43 cellular contexts compared by ENCODE assay signal in genomic region chr9:32825203-32825602, GRCh38. TPM values are rescaled to one million over a fixed set of nuclear protein-coding genes. Genes with fewer than 3 reads are reported as not detected.
"Had no signal": no experiment of that assay in that cellular context is flagged by ENCODE, and none has a peak within 500 bp of the region (broad histone marks: within the 10 kb centered on the region; RNA-seq: fewer than 3 reads in every experiment).

No MANE protein-coding gene starts in this region.

- H3K36me3 ChIP-seq: adrenal gland, ascending aorta, brain microvascular endothelial cell, breast epithelium, cardiac muscle cell had no signal

- ATAC-seq: activated naive CD4-positive, alpha-beta T cell treated with anti-CD3 and anti-CD28 coated beads, Interleukin-2, amount 50 U/mL, for 72 hours; activated naive CD8-positive, alpha-beta T cell treated with anti-CD3 and anti-CD28 coated beads, Interleukin-2, amount 50 U/mL, for 24 hours; activated T-cell treated with anti-CD3 and anti-CD28 coated beads, Interleukin-2, amount 50 U/mL, for 4 hours; activated T-cell treated with anti-CD3 and anti-CD28 coated beads, Interleukin-2, amount 50 U/mL, for 72 hours; activated T-helper 17 cell treated with anti-CD3 and anti-CD28 coated beads, Interleukin-2, amount 50 U/mL, for 72 hours; body of pancreas had no signal

- H3K4me3 ChIP-seq: adrenal gland, ascending aorta, body of pancreas, breast epithelium, cardiac muscle cell had no signal

- FAIRE-seq: astrocyte, bronchial epithelial cell had no signal

- H3K4me1 Mint-ChIP-seq: activated naive CD4-positive, alpha-beta T cell treated with anti-CD3 and anti-CD28 coated beads, Interleukin-2, amount 10 ng/mL, durations not matched to agents 7 days and 5 days; activated naive CD4-positive, alpha-beta T cell treated with anti-CD3 and anti-CD28 coated beads, Interleukin-2, amount 50 U/mL, for 24 hours; activated naive CD8-positive, alpha-beta T cell treated with anti-CD3 and anti-CD28 coated beads for 36 hours; activated naive CD8-positive, alpha-beta T cell treated with anti-CD3 and anti-CD28 coated beads, Interleukin-2, amount 10 ng/mL, durations not matched to agents 7 days and 5 days; activated naive CD8-positive, alpha-beta T cell treated with anti-CD3 and anti-CD28 coated beads, Interleukin-2, amount 50 U/mL, for 24 hours; activated T-helper 17 cell treated with anti-CD3 and anti-CD28 coated beads, Interleukin-2, amount 50 U/mL, for 72 hours; brain; central memory CD8-positive, alpha-beta T cell had no signal

- DNase-seq: activated effector memory CD4-positive, alpha-beta T cell treated with anti-CD3 and anti-CD28 coated beads, Interleukin-2, amount 50 U/mL, for 16 hours; activated effector memory CD4-positive, alpha-beta T cell treated with Interleukin-2 at 50 U/mL for 16 hours; activated gamma-delta T cell; activated gamma-delta T cell treated with Interleukin-2 at 50 U/mL for 16 hours; activated naive CD4-positive, alpha-beta T cell; activated naive CD4-positive, alpha-beta T cell treated with anti-CD3 and anti-CD28 coated beads for 36 hours; activated naive CD4-positive, alpha-beta T cell treated with anti-CD3 and anti-CD28 coated beads, Interleukin-2, amount 10 ng/mL, durations not matched to agents 7 days and 5 days; activated naive CD4-positive, alpha-beta T cell treated with anti-CD3 and anti-CD28 coated beads, Interleukin-2, amount 50 U/mL, for 16 hours; activated naive CD4-positive, alpha-beta T cell treated with Interleukin-2 at 50 U/mL for 16 hours; activated naive CD8-positive, alpha-beta T cell treated with anti-CD3 and anti-CD28 coated beads for 36 hours; activated naive CD8-positive, alpha-beta T cell treated with anti-CD3 and anti-CD28 coated beads, Interleukin-2, amount 10 ng/mL, durations not matched to agents 7 days and 5 days; activated naive CD8-positive, alpha-beta T cell treated with anti-CD3 and anti-CD28 coated beads, Interleukin-2, amount 50 U/mL, for 24 hours; activated T-cell treated with anti-CD3 and anti-CD28 coated beads for 4 hours; activated T-cell treated with anti-CD3 and anti-CD28 coated beads, Interleukin-2, amount 50 U/mL, for 1 hour; activated T-cell treated with anti-CD3 and anti-CD28 coated beads, Interleukin-2, amount 50 U/mL, for 24 hours; activated T-cell treated with anti-CD3 and anti-CD28 coated beads, Interleukin-2, amount 50 U/mL, for 4 hours; activated T-cell treated with anti-CD3 and anti-CD28 coated beads, Interleukin-2, amount 50 U/mL, for 48 hours; activated T-cell treated with anti-CD3 and anti-CD28 coated beads, Interleukin-2, amount 50 U/mL, for 72 hours; adrenal gland; amniotic stem cell; amygdala; aorta; body of pancreas; brain microvascular endothelial cell; caudate nucleus; central memory CD4-positive, alpha-beta T cell; cerebellar nuclear complex had no signal

- H3K9me3 ChIP-seq: adrenal gland, ascending aorta, body of pancreas, breast epithelium had no signal

- H3K9me3 Mint-ChIP-seq: activated naive CD4-positive, alpha-beta T cell treated with anti-CD3 and anti-CD28 coated beads for 36 hours; activated naive CD4-positive, alpha-beta T cell treated with anti-CD3 and anti-CD28 coated beads, Interleukin-2, amount 10 ng/mL, durations not matched to agents 7 days and 5 days; activated naive CD4-positive, alpha-beta T cell treated with anti-CD3 and anti-CD28 coated beads, Interleukin-2, amount 50 U/mL, for 24 hours; activated naive CD4-positive, alpha-beta T cell treated with anti-CD3 and anti-CD28 coated beads, Interleukin-2, amount 50 U/mL, for 72 hours; activated naive CD8-positive, alpha-beta T cell treated with anti-CD3 and anti-CD28 coated beads for 36 hours; activated naive CD8-positive, alpha-beta T cell treated with anti-CD3 and anti-CD28 coated beads, Interleukin-2, amount 10 ng/mL, durations not matched to agents 7 days and 5 days; activated naive CD8-positive, alpha-beta T cell treated with anti-CD3 and anti-CD28 coated beads, Interleukin-2, amount 50 U/mL, for 24 hours; activated T-cell treated with anti-CD3 and anti-CD28 coated beads, Interleukin-2, amount 50 U/mL, for 24 hours; activated T-cell treated with anti-CD3 and anti-CD28 coated beads, Interleukin-2, amount 50 U/mL, for 4 hours; activated T-cell treated with anti-CD3 and anti-CD28 coated beads, Interleukin-2, amount 50 U/mL, for 72 hours; activated T-helper 1 cell treated with anti-CD3 and anti-CD28 coated beads, Interleukin-12 subunit alpha, Interleukin-12 subunit beta, Interleukin-2, Interleukin-4 antibody, amounts not matched to agents 30 ng/mL and 10 ng/mL and 1 ng/mL, durations not matched to agents 14 hours and 24 hours and 36 hours; activated T-helper 17 cell treated with anti-CD3 and anti-CD28 coated beads, Interleukin-2, amount 50 U/mL, for 72 hours; activated T-helper 2 cell treated with anti-CD3 and anti-CD28 coated beads, Interferon-gamma antibody, Interleukin-2, Interleukin-4, amounts not matched to agents 10 μg/mL and 5 μg/mL and 100 μg/mL, durations not matched to agents 14 hours and 24 hours and 36 hours had no signal

- H3K27me3 ChIP-seq: adrenal gland, ascending aorta, body of pancreas, brain microvascular endothelial cell, breast epithelium, cardiac muscle cell had no signal

- H3K27ac Mint-ChIP-seq: activated naive CD4-positive, alpha-beta T cell treated with anti-CD3 and anti-CD28 coated beads for 36 hours; activated naive CD4-positive, alpha-beta T cell treated with anti-CD3 and anti-CD28 coated beads, Interleukin-2, amount 10 ng/mL, durations not matched to agents 7 days and 5 days; activated naive CD4-positive, alpha-beta T cell treated with anti-CD3 and anti-CD28 coated beads, Interleukin-2, amount 50 U/mL, for 24 hours; activated naive CD4-positive, alpha-beta T cell treated with anti-CD3 and anti-CD28 coated beads, Interleukin-2, amount 50 U/mL, for 72 hours; activated naive CD8-positive, alpha-beta T cell; activated naive CD8-positive, alpha-beta T cell treated with anti-CD3 and anti-CD28 coated beads for 36 hours; activated naive CD8-positive, alpha-beta T cell treated with anti-CD3 and anti-CD28 coated beads, Interleukin-2, amount 10 ng/mL, durations not matched to agents 7 days and 5 days; activated naive CD8-positive, alpha-beta T cell treated with anti-CD3 and anti-CD28 coated beads, Interleukin-2, amount 50 U/mL, for 24 hours; activated T-cell treated with anti-CD3 and anti-CD28 coated beads, Interleukin-2, amount 50 U/mL, for 24 hours; activated T-cell treated with anti-CD3 and anti-CD28 coated beads, Interleukin-2, amount 50 U/mL, for 72 hours; activated T-helper 1 cell treated with anti-CD3 and anti-CD28 coated beads, Interleukin-12 subunit alpha, Interleukin-12 subunit beta, Interleukin-2, Interleukin-4 antibody, amounts not matched to agents 30 ng/mL and 10 ng/mL and 1 ng/mL, durations not matched to agents 14 hours and 24 hours and 36 hours; activated T-helper 17 cell treated with anti-CD3 and anti-CD28 coated beads, Interleukin-2, amount 50 U/mL, for 72 hours; activated T-helper 2 cell treated with anti-CD3 and anti-CD28 coated beads, Interferon-gamma antibody, Interleukin-2, Interleukin-4, amounts not matched to agents 10 μg/mL and 5 μg/mL and 100 μg/mL, durations not matched to agents 14 hours and 24 hours and 36 hours; brain had no signal

- H3K27ac ChIP-seq: adrenal gland, ascending aorta, body of pancreas, brain microvascular endothelial cell, breast epithelium, cardiac muscle cell had no signal

- H3K4me1 ChIP-seq: adrenal gland, ascending aorta, body of pancreas, breast epithelium had no signal

- H3K4me3 Mint-ChIP-seq: activated naive CD4-positive, alpha-beta T cell treated with anti-CD3 and anti-CD28 coated beads for 36 hours; activated naive CD4-positive, alpha-beta T cell treated with anti-CD3 and anti-CD28 coated beads, Interleukin-2, amount 10 ng/mL, durations not matched to agents 7 days and 5 days; activated naive CD4-positive, alpha-beta T cell treated with anti-CD3 and anti-CD28 coated beads, Interleukin-2, amount 50 U/mL, for 24 hours; activated naive CD8-positive, alpha-beta T cell; activated naive CD8-positive, alpha-beta T cell treated with anti-CD3 and anti-CD28 coated beads for 36 hours; activated naive CD8-positive, alpha-beta T cell treated with anti-CD3 and anti-CD28 coated beads, Interleukin-2, amount 10 ng/mL, durations not matched to agents 7 days and 5 days; activated naive CD8-positive, alpha-beta T cell treated with anti-CD3 and anti-CD28 coated beads, Interleukin-2, amount 50 U/mL, for 24 hours; activated T-cell treated with anti-CD3 and anti-CD28 coated beads, Interleukin-2, amount 50 U/mL, for 24 hours; activated T-cell treated with anti-CD3 and anti-CD28 coated beads, Interleukin-2, amount 50 U/mL, for 4 hours; activated T-cell treated with anti-CD3 and anti-CD28 coated beads, Interleukin-2, amount 50 U/mL, for 72 hours; activated T-helper 1 cell treated with anti-CD3 and anti-CD28 coated beads, Interleukin-12 subunit alpha, Interleukin-12 subunit beta, Interleukin-2, Interleukin-4 antibody, amounts not matched to agents 30 ng/mL and 10 ng/mL and 1 ng/mL, durations not matched to agents 14 hours and 24 hours and 36 hours; activated T-helper 17 cell treated with anti-CD3 and anti-CD28 coated beads, Interleukin-2, amount 50 U/mL, for 72 hours; brain; central memory CD8-positive, alpha-beta T cell had no signal

- H3K36me3 Mint-ChIP-seq: activated naive CD4-positive, alpha-beta T cell treated with anti-CD3 and anti-CD28 coated beads, Interleukin-2, amount 10 ng/mL, durations not matched to agents 7 days and 5 days; activated naive CD4-positive, alpha-beta T cell treated with anti-CD3 and anti-CD28 coated beads, Interleukin-2, amount 50 U/mL, for 24 hours; activated naive CD4-positive, alpha-beta T cell treated with anti-CD3 and anti-CD28 coated beads, Interleukin-2, amount 50 U/mL, for 72 hours; activated naive CD8-positive, alpha-beta T cell; activated naive CD8-positive, alpha-beta T cell treated with anti-CD3 and anti-CD28 coated beads for 36 hours; activated naive CD8-positive, alpha-beta T cell treated with anti-CD3 and anti-CD28 coated beads, Interleukin-2, amount 10 ng/mL, durations not matched to agents 7 days and 5 days; brain had no signal

RNA-seq across cellular contexts. Expression of gene TMEM215, which starts 41.9 kb away (rescaled TPM):
- total RNA-seq: activated naive CD4-positive, alpha-beta T cell treated with anti-CD3 and anti-CD28 coated beads for 36 hours; activated naive CD4-positive, alpha-beta T cell treated with anti-CD3 and anti-CD28 coated beads, Interleukin-2, amount 50 U/mL, for 72 hours; activated naive CD8-positive, alpha-beta T cell treated with anti-CD3 and anti-CD28 coated beads for 36 hours; activated naive CD8-positive, alpha-beta T cell treated with anti-CD3 and anti-CD28 coated beads, Interleukin-2, amount 10 ng/mL, durations not matched to agents 7 days and 5 days; activated T-cell treated with anti-CD3 and anti-CD28 coated beads, Interleukin-2, amount 50 U/mL, for 4 hours; activated T-cell treated with anti-CD3 and anti-CD28 coated beads, Interleukin-2, amount 50 U/mL, for 72 hours; activated T-helper 1 cell treated with anti-CD3 and anti-CD28 coated beads, Interleukin-12 subunit alpha, Interleukin-12 subunit beta, Interleukin-2, Interleukin-4 antibody, amounts not matched to agents 30 ng/mL and 10 ng/mL and 1 ng/mL, durations not matched to agents 14 hours and 24 hours and 36 hours; activated T-helper 17 cell treated with anti-CD3 and anti-CD28 coated beads, Interleukin-2, amount 50 U/mL, for 72 hours; activated T-helper 2 cell treated with anti-CD3 and anti-CD28 coated beads, Interferon-gamma antibody, Interleukin-2, Interleukin-4, amounts not matched to agents 10 μg/mL and 5 μg/mL and 100 μg/mL, durations not matched to agents 14 hours and 24 hours and 36 hours; adrenal gland; aorta; body of pancreas; breast epithelium; bronchial epithelial cell; cardiac muscle cell; cardiac septum; chondrocyte had no signal
- polyA plus RNA-seq: adipose tissue, aorta, cardiac muscle cell had no signal
